In the genomic region with DNA sequence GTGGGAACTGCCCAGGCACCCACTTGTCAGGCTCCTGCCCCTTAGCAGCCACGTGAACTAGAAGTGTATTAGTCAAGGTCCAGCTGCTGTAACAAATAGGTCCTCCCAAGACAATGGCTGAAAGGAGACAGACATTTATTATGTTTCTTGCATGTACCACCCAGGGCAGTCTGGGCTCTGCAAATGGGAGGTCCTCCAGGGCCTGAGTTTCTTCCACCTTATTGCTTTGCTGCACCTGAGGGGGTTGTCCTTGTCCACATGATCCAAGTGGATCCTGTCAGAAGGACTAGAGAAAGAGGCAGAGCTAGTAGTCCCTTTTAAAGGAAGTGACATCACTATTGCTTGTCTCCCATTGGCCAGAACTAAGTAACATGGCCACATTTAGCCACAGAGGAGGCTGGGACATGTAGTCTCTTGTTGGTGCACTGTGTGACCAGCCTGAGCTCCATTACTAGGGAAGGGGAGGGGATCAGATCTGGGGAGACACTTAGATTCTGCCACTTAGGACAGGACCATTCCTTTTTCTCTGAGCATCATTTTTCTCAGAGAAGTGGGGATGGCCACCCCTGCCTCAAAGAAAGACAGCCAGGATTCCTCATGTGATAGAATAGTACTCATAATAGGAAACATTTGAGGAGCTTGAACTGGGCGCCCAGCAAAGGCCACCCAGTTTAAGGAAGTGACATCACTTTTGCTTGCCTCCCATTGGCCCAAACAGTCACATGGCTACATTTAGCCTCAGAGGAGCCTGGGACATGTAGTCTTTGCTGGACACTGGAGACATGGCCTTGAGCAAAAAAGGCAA, we compare ENCODE assay signal across 8 cellular contexts. TPM values are rescaled to one million over a fixed set of nuclear protein-coding genes. Genes with fewer than 3 reads are reported as not detected.
A peak's percentile ranks its signal among the peaks of the same experiment; 100 is the strongest.
DNase-seq lines count a peak whose midpoint lies in the region; ATAC-seq and TF ChIP-seq lines count a peak whose summit lies in the region.

No MANE protein-coding gene starts in this region.

- H4K8ac ChIP-seq in H9 (replicated peaks; ENCODE audit: insufficient read length, low read depth, low read length): no peak overlapping the region

- H3K27me3 Mint-ChIP-seq in CD8-positive, alpha-beta memory T cell: no peaks in the 10 kb centered on the region
- H3K27me3 Mint-ChIP-seq in H9 (ENCODE audit: low read depth): no peaks in the 10 kb centered on the region
- no peaks in the 10 kb centered on the region for H3K27me3 Mint-ChIP-seq in central memory CD8-positive, alpha-beta T cell
- no peaks in the 10 kb centered on the region for H3K27me3 Mint-ChIP-seq in naive thymus-derived CD8-positive, alpha-beta T cell

- no peak overlapping the region for H4K91ac ChIP-seq in H9 (ENCODE audit: insufficient read length, low read depth, low read length)

- H3K36me3 Mint-ChIP-seq in CD8-positive, alpha-beta memory T cell: peaks cover 14 to 64% (median 16%) of the 10 kb centered on the region in 3 donors
- H3K36me3 Mint-ChIP-seq in H9 (ENCODE audit: insufficient read depth in 1 of 3, low read depth in 3 of 3): peaks cover 39 to 80% (median 62%) of the 10 kb centered on the region in 3 experiments
- peaks cover 25% of the 10 kb centered on the region for H3K36me3 Mint-ChIP-seq in central memory CD8-positive, alpha-beta T cell (ENCODE audit: insufficient read depth)
- peaks cover 0 to 57% (median 24%) of the 10 kb centered on the region in 3 donors for H3K36me3 Mint-ChIP-seq in naive thymus-derived CD8-positive, alpha-beta T cell

- CTCF ChIA-PET in CD8-positive, alpha-beta memory T cell (lab: Charles Lee): no interaction called here
- CTCF ChIA-PET in PC-3 (lab: Charles Lee): interaction anchor here (0.6 kb wide), 1 partner anchor 635 kb away, joined by 4 read pairs; no protein-coding TSS in a partner anchor

- H3K36me3 ChIP-seq in CD8-positive, alpha-beta memory T cell (ENCODE audit: insufficient read depth, low read length): peaks cover 8% of the 10 kb centered on the region
- H3K36me3 ChIP-seq in PC-3 (ENCODE audit: low read depth, low read length): peaks cover 53% of the 10 kb centered on the region

- no peak overlapping the region for H3K14ac ChIP-seq in H9 (ENCODE audit: insufficient read depth, low read length)

- H3K9me2 ChIP-seq in PC-3 (replicated peaks; ENCODE audit: low read length): no peaks in the 10 kb centered on the region

- H3K79me2 ChIP-seq in H9 (ENCODE audit: insufficient read depth, low read length) (no peaks in the 10 kb centered on the region), PC-3 (ENCODE audit: low read length) (no peaks in the 10 kb centered on the region)

- no peaks in the 10 kb centered on the region for H4K20me1 ChIP-seq in H9 (ENCODE audit: control insufficient read depth, insufficient read depth, insufficient read length)
- no peaks in the 10 kb centered on the region for H4K20me1 ChIP-seq in PC-3 (ENCODE audit: low read length)

- H3K27ac ChIP-seq in CD8-positive, alpha-beta memory T cell (ENCODE audit: low read depth, low read length): no peak overlapping the region
- H3K27ac ChIP-seq in H9 (ENCODE audit: insufficient read length, low read depth, low read length) (no peak overlapping the region), PC-3 (ENCODE audit: low read length) (no peak overlapping the region)

- ATAC-seq in PC-3 (peak; percentile 85), HG03196 (IDR thresholded peaks at IDR 0.05; ENCODE audit: unreplicated experiment) (no peak)
- peak; percentile 75 for ATAC-seq in central memory CD8-positive, alpha-beta T cell (replicated peaks; ENCODE audit: extremely low read depth, poor library complexity, severe bottlenecking)
- peak; percentile 72 to 81 for ATAC-seq in naive thymus-derived CD8-positive, alpha-beta T cell

- WGBS in H9 (ENCODE audit: extremely low coverage, insufficient read length, low lambda C conversion rate): no CpG with 5 or more reads among the region's 2 CpGs

- no peak overlapping the region for H2BK5ac ChIP-seq in H9 (ENCODE audit: insufficient read length, low read length)

- H3K23ac ChIP-seq in H9 (ENCODE audit: insufficient read length, low read depth, low read length): no peak overlapping the region

- no peak overlapping the region for H3K4me3 ChIP-seq in CD8-positive, alpha-beta memory T cell (ENCODE audit: low read length)
- H3K4me3 ChIP-seq in PC-3 (ENCODE audit: low read length): no peak overlapping the region

- no peak overlapping the region for H3K4ac ChIP-seq in H9 (ENCODE audit: low read depth, low read length)

- H3K4me1 ChIP-seq in CD8-positive, alpha-beta memory T cell (ENCODE audit: insufficient read depth, low read length): no peaks in the 10 kb centered on the region
- H3K4me1 ChIP-seq in H9 (ENCODE audit: insufficient read depth, low read length) (no peaks in the 10 kb centered on the region), PC-3 (ENCODE audit: insufficient read depth, low read length) (no peaks in the 10 kb centered on the region)

- H2BK15ac ChIP-seq in H9 (ENCODE audit: low read depth, low read length): no peak overlapping the region

- no peak overlapping the region for H3K56ac ChIP-seq in H9 (ENCODE audit: insufficient read length, low read depth, low read length)

- POLR2A ChIA-PET in CD8-positive, alpha-beta memory T cell (lab: Charles Lee): interaction anchor here (0.6 kb wide), 1 partner anchor 113 kb away, joined by 7 read pairs; no protein-coding TSS in a partner anchor
- POLR2A ChIA-PET in PC-3 (lab: Charles Lee; ENCODE audit: unreplicated experiment): no interaction called here
- POLR2A ChIA-PET in naive thymus-derived CD8-positive, alpha-beta T cell (lab: Charles Lee): interaction anchor here (0.6 to 1.5 kb wide), 3 partner anchors 31 to 122 kb away, joined by 4 to 7 read pairs (median 4); partner anchors contain the start of genes DCAF15 and IL27RA

- H3F3A ChIP-seq in PC-3 (ENCODE audit: low read length, unreplicated experiment): no peaks in the 10 kb centered on the region

- H3K4me2 ChIP-seq in H9 (ENCODE audit: insufficient read depth, insufficient read length, low read length) (no peak overlapping the region), PC-3 (ENCODE audit: low read length) (no peak overlapping the region)

- H2AFZ ChIP-seq in H9 (ENCODE audit: low read length): no peak overlapping the region
- H2AFZ ChIP-seq in PC-3 (ENCODE audit: low read length): no peak overlapping the region

- TF ChIP-seq CTCF in H9 (conservative IDR thresholded peaks at IDR 0.05) (no peak), PC-3 (conservative IDR thresholded peaks at IDR 0.05; ENCODE audit: low read depth, low read length) (no peak)

- BruUV-seq in PC-3 (replicated peaks; lab: Mats Ljungman, UMichigan): no TSS peak

- H3K9me3 ChIP-seq in CD8-positive, alpha-beta memory T cell (ENCODE audit: low read length): peaks cover 5% of the 10 kb centered on the region
- H3K9me3 ChIP-seq in H9 (ENCODE audit: control insufficient read depth, low read depth, low read length) (peaks cover 6% of the 10 kb centered on the region), PC-3 (ENCODE audit: low read length) (no peaks in the 10 kb centered on the region)

- intact Hi-C loops in PC-3 (cut with micrococcal nuclease): no loop called here

- no peak overlapping the region for H3T11ph ChIP-seq in H9 (ENCODE audit: low read length)

- no peak overlapping the region for H2AK5ac ChIP-seq in H9 (ENCODE audit: insufficient read length, low read length)

- H3K18ac ChIP-seq in H9 (ENCODE audit: insufficient read length, low read depth, low read length): no peak overlapping the region

- no peak overlapping the region for H2BK120ac ChIP-seq in H9 (ENCODE audit: low read depth, low read length, poor library complexity, severe bottlenecking)

- no peaks in the 10 kb centered on the region for H3K27me3 ChIP-seq in CD8-positive, alpha-beta memory T cell (ENCODE audit: insufficient read depth, low read length, poor library complexity, severe bottlenecking)
- no peaks in the 10 kb centered on the region for H3K27me3 ChIP-seq in H9 (ENCODE audit: insufficient read depth, low read length)
- H3K27me3 ChIP-seq in PC-3 (ENCODE audit: low read length): no peaks in the 10 kb centered on the region

- DNase-seq in CD8-positive, alpha-beta memory T cell: no peak
- DNase-seq in H9: peak; percentile 47
- DNase-seq in PC-3: peak; percentile 60
- DNase-seq in central memory CD8-positive, alpha-beta T cell (ENCODE audit: low spot score in 2 of 2): no peak
- peak in 2 of 10 donors; percentile 16 to 23 for DNase-seq in naive thymus-derived CD8-positive, alpha-beta T cell
- DNase-seq in GDM1 (lab: John Stamatoyannopoulos, UW): no peak
- no peak for DNase-seq in NCI-H2107 (lab: John Stamatoyannopoulos, UW)

- H3K9me3 Mint-ChIP-seq in CD8-positive, alpha-beta memory T cell: no peaks in the 10 kb centered on the region
- H3K9me3 Mint-ChIP-seq in H9: peaks cover 8 to 12% of the 10 kb centered on the region in 2 experiments; a peak in 4 of 5 replicates
- no peaks in the 10 kb centered on the region for H3K9me3 Mint-ChIP-seq in central memory CD8-positive, alpha-beta T cell
- H3K9me3 Mint-ChIP-seq in naive thymus-derived CD8-positive, alpha-beta T cell: peaks cover 0 to 3% (median 0%) of the 10 kb centered on the region in 9 donors

- no peaks in the 10 kb centered on the region for H3K23me2 ChIP-seq in H9 (ENCODE audit: insufficient read length, low read depth, low read length, poor library complexity, severe bottlenecking)

- no peak overlapping the region for H2BK20ac ChIP-seq in H9 (ENCODE audit: low read depth, low read length, poor library complexity, severe bottlenecking)

- peaks cover 0 to 4% (median 3%) of the 10 kb centered on the region in 3 donors for H3K4me1 Mint-ChIP-seq in CD8-positive, alpha-beta memory T cell
- no peaks in the 10 kb centered on the region for H3K4me1 Mint-ChIP-seq in H9
- peaks cover 4% of the 10 kb centered on the region for H3K4me1 Mint-ChIP-seq in central memory CD8-positive, alpha-beta T cell
- H3K4me1 Mint-ChIP-seq in naive thymus-derived CD8-positive, alpha-beta T cell: peaks cover 0 to 7% (median 2%) of the 10 kb centered on the region in 4 donors

- no peak overlapping the region for H4K5ac ChIP-seq in H9 (ENCODE audit: insufficient read length, low read depth, low read length)

- peak overlapping the region in 1 of 7 donors; percentile 27 for H3K4me3 Mint-ChIP-seq in CD8-positive, alpha-beta memory T cell
- H3K4me3 Mint-ChIP-seq in H9: no peak overlapping the region
- H3K4me3 Mint-ChIP-seq in central memory CD8-positive, alpha-beta T cell: no peak overlapping the region
- H3K4me3 Mint-ChIP-seq in naive thymus-derived CD8-positive, alpha-beta T cell: no peak overlapping the region

- H2BK12ac ChIP-seq in H9 (ENCODE audit: insufficient read length, low read depth, low read length): no peak overlapping the region

- H3K27ac Mint-ChIP-seq in CD8-positive, alpha-beta memory T cell: peak overlapping the region in 7 of 8 donors; percentile 15 to 83 (median 73)
- H3K27ac Mint-ChIP-seq in H9: peak overlapping the region in 2 of 3 experiments; percentile 28 to 49; a peak in 3 of 7 replicates
- H3K27ac Mint-ChIP-seq in central memory CD8-positive, alpha-beta T cell (ENCODE audit: low read depth): no peak overlapping the region
- H3K27ac Mint-ChIP-seq in naive thymus-derived CD8-positive, alpha-beta T cell: peak overlapping the region in 3 of 10 donors; percentile 8 to 52 (median 24)

- no peaks in the 10 kb centered on the region for H3K79me1 ChIP-seq in H9 (ENCODE audit: insufficient read depth, low read depth, low read length, poor library complexity, severe bottlenecking)

- H3K9ac ChIP-seq in H9 (ENCODE audit: extremely low read depth, insufficient read length, low read length): no peak overlapping the region
- H3K9ac ChIP-seq in PC-3 (ENCODE audit: low read length): no peak overlapping the region

RNA-seq across cellular contexts. Expression of gene CC2D1A, which starts 15.1 kb away (rescaled TPM):
- total RNA-seq in CD8-positive, alpha-beta memory T cell: 10 to 100 TPM; 30.8 to 31.0 TPM
- 15.3 TPM for polyA plus RNA-seq in CD8-positive, alpha-beta memory T cell
- total RNA-seq in H9 (2021): 42.7 and 48.5 TPM in 2 replicates
- total RNA-seq in PC-3 (2014; rRNA removed): 67.7 and 102 TPM in 2 replicates
- 10 to 100 TPM; 29.7 to 30.7 TPM for total RNA-seq in naive thymus-derived CD8-positive, alpha-beta T cell
- 10 to 100 TPM in 1 of 3 donors, 1 to 10 TPM in 2; 4.3 to 10.5 (median 5.5) TPM for polyA plus RNA-seq in naive thymus-derived CD8-positive, alpha-beta T cell

RNA-seq across cellular contexts. Expression of gene BRME1, which starts 15.2 kb away (rescaled TPM):
- total RNA-seq in CD8-positive, alpha-beta memory T cell: 1 to 10 TPM; 6.8 to 8.2 TPM
- polyA plus RNA-seq in CD8-positive, alpha-beta memory T cell: 3.5 TPM
- total RNA-seq in H9 (2021): 4.7 and 6.7 TPM in 2 replicates
- 5.4 and 6.0 TPM in 2 replicates for total RNA-seq in PC-3 (2014; rRNA removed)
- 1 to 10 TPM; 3.0 to 3.7 TPM for total RNA-seq in naive thymus-derived CD8-positive, alpha-beta T cell
- polyA plus RNA-seq in naive thymus-derived CD8-positive, alpha-beta T cell: under 1 TPM; 0.49 to 0.94 (median 0.76) TPM

RNA-seq across cellular contexts. Expression of gene PODNL1, which starts 17.1 kb away (rescaled TPM):
- under 1 TPM in 1 of 2 experiments, not detected in 1; 0.24 TPM for total RNA-seq in CD8-positive, alpha-beta memory T cell
- polyA plus RNA-seq in CD8-positive, alpha-beta memory T cell: not detected
- total RNA-seq in H9 (2021) (0.68 TPM in 2 replicates), PC-3 (2014; rRNA removed) (0.92 TPM in 1 of 2 replicates, not detected in the other)
- total RNA-seq in naive thymus-derived CD8-positive, alpha-beta T cell: not detected
- polyA plus RNA-seq in naive thymus-derived CD8-positive, alpha-beta T cell: not detected

RNA-seq across cellular contexts. Expression of gene DCAF15, which starts 31.2 kb away (rescaled TPM):
- total RNA-seq in CD8-positive, alpha-beta memory T cell: 10 to 100 TPM; 64.6 to 66.5 TPM
- 8.0 TPM for polyA plus RNA-seq in CD8-positive, alpha-beta memory T cell
- total RNA-seq in H9 (2021) (82.2 and 82.5 TPM in 2 replicates), PC-3 (2014; rRNA removed) (50.8 and 85.2 TPM in 2 replicates)
- 10 to 100 TPM; 93.5 to 93.6 TPM for total RNA-seq in naive thymus-derived CD8-positive, alpha-beta T cell
- polyA plus RNA-seq in naive thymus-derived CD8-positive, alpha-beta T cell: 1 to 10 TPM; 2.9 to 6.0 (median 3.4) TPM

RNA-seq across cellular contexts. Expression of gene NANOS3, which starts 44.2 kb away (rescaled TPM):
- 1 to 10 TPM in 1 of 2 experiments, under 1 TPM in 1; 0.90 to 1.5 TPM for total RNA-seq in CD8-positive, alpha-beta memory T cell
- not detected for polyA plus RNA-seq in CD8-positive, alpha-beta memory T cell
- total RNA-seq in H9 (2021) (not detected in 2 replicates), PC-3 (2014; rRNA removed) (1.7 TPM in 1 of 2 replicates, not detected in the other)
- total RNA-seq in naive thymus-derived CD8-positive, alpha-beta T cell: not detected
- not detected for polyA plus RNA-seq in naive thymus-derived CD8-positive, alpha-beta T cell

Comparison
In these comparisons a context has a peak if more than half of its experiments do, and no peak if none do; other contexts are left out.
1. DNase-seq: peak in H9 (single experiment) and PC-3 (single experiment); none in CD8-positive, alpha-beta memory T cell (0 of 5), central memory CD8-positive, alpha-beta T cell (0 of 2), GDM1 (single experiment) and NCI-H2107 (single experiment).